Comparison of ENCODE assay signal across 27 cellular contexts in the genomic region with DNA sequence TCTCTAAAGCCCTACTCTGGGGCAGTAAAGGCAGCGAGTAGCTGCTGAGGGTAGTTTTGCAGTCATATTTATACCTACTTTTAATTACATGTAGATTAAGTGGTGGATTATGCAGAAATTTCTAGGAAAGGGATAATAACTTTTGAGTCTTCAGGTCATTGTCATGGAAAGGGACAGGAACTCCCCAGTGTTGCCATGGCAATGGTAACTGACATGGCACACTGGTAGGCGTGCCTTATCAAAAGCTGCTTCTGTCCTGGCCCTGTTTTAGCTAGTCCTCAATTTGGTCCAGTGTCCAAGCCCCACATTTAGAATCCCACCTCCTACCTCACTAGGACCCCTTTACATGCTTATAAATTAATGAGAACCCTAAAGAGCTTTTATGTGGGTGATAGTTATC.
"Had no signal": no experiment of that assay in that cellular context is flagged by ENCODE, and none has a peak within 500 bp of the region (broad histone marks: within the 10 kb centered on the region; RNA-seq: fewer than 3 reads in every experiment).

No MANE protein-coding gene starts in this region.

- H3K36me3 ChIP-seq: colonic mucosa, gastrocnemius medialis, left lung, sigmoid colon, thoracic aorta, tibial nerve, upper lobe of left lung had no signal

- H3K27me3 ChIP-seq: colonic mucosa, gastrocnemius medialis, tibial nerve, upper lobe of left lung had no signal

- H3K4me3 ChIP-seq: colonic mucosa, gastrocnemius medialis, left lung, psoas muscle, sigmoid colon, thoracic aorta, tibial nerve, upper lobe of left lung had no signal

- H3K4me3 Mint-ChIP-seq: dendritic cell treated with granulocyte-macrophage colony-stimulating factor and Interleukin-4, amounts not matched to agents 40 ng/mL and 50 ng/mL, for 4 days; endodermal cell; naive thymus-derived CD8-positive, alpha-beta T cell; nephron progenitor cell; stimulated activated memory B cell treated with anti-CD40 and anti-IgM and Interleukin-4, amounts not matched to agents 10 μg/mL and 1 μg/mL and 100 μg/mL, for 72 hours had no signal

- DNase-seq: colonic mucosa; effector CD8-positive, alpha-beta T cell; endodermal cell; foreskin fibroblast; gastrocnemius medialis; head of caudate nucleus; left cardiac atrium; left lung; mesenchymal stem cell; midbrain; naive thymus-derived CD8-positive, alpha-beta T cell; nephron progenitor cell; nucleus accumbens; psoas muscle; right cardiac atrium; sigmoid colon; stimulated activated CD4-positive, alpha-beta T cell treated with anti-CD3 and anti-CD28 coated beads, Interleukin-4, amount 100 ng/mL, for 4 hours; stimulated activated naive CD8-positive, alpha-beta T cell treated with anti-CD3 and anti-CD28 coated beads, Interleukin-15, Interleukin-2, amounts not matched to agents 100 U/mL and 50 U/mL, for 24 hours; upper lobe of left lung had no signal

- H3K9me3 ChIP-seq: colonic mucosa, gastrocnemius medialis, left lung, psoas muscle, sigmoid colon, thoracic aorta, tibial nerve, upper lobe of left lung had no signal

- FAIRE-seq: islet of Langerhans, urothelium cell line had no signal

- H3K27ac ChIP-seq: colonic mucosa, epithelial cell of prostate, gastrocnemius medialis, left lung, psoas muscle, sigmoid colon, thoracic aorta, tibial nerve, upper lobe of left lung had no signal

- H3K27ac Mint-ChIP-seq: dendritic cell treated with granulocyte-macrophage colony-stimulating factor and Interleukin-4, amounts not matched to agents 40 ng/mL and 50 ng/mL, for 4 days; endodermal cell; naive thymus-derived CD8-positive, alpha-beta T cell; nephron progenitor cell; stimulated activated memory B cell treated with anti-CD40 and anti-IgM and Interleukin-4, amounts not matched to agents 10 μg/mL and 1 μg/mL and 100 μg/mL, for 72 hours had no signal

- H3K4me1 Mint-ChIP-seq: naive thymus-derived CD8-positive, alpha-beta T cell; stimulated activated memory B cell treated with anti-CD40 and anti-IgM and Interleukin-4, amounts not matched to agents 10 μg/mL and 1 μg/mL and 100 μg/mL, for 72 hours had no signal

- ATAC-seq: esophagus mucosa; gastrocnemius medialis; left cardiac atrium; left lung; naive thymus-derived CD8-positive, alpha-beta T cell; psoas muscle; right cardiac atrium; stimulated activated memory B cell treated with anti-CD40 and anti-IgM and Interleukin-4, amounts not matched to agents 10 μg/mL and 1 μg/mL and 100 μg/mL, for 72 hours; stimulated activated naive CD8-positive, alpha-beta T cell treated with anti-CD3 and anti-CD28 coated beads, Interleukin-15, Interleukin-2, amounts not matched to agents 100 U/mL and 50 U/mL, for 24 hours had no signal

- H3K9me3 Mint-ChIP-seq: dendritic cell treated with granulocyte-macrophage colony-stimulating factor and Interleukin-4, amounts not matched to agents 40 ng/mL and 50 ng/mL, for 4 days; endodermal cell; naive thymus-derived CD8-positive, alpha-beta T cell; nephron progenitor cell had no signal

- H3K4me1 ChIP-seq: colonic mucosa, gastrocnemius medialis, left lung, psoas muscle, sigmoid colon, tibial nerve, upper lobe of left lung had no signal

- H3K36me3 Mint-ChIP-seq: naive thymus-derived CD8-positive, alpha-beta T cell; stimulated activated memory B cell treated with anti-CD40 and anti-IgM and Interleukin-4, amounts not matched to agents 10 μg/mL and 1 μg/mL and 100 μg/mL, for 72 hours had no signal
